39 cellular contexts compared by ENCODE assay signal in genomic region chr17:66989076-66989475, GRCh38. TPM values are rescaled to one million over a fixed set of nuclear protein-coding genes. Genes with fewer than 3 reads are reported as not detected.
"Had no signal": no experiment of that assay in that cellular context is flagged by ENCODE, and none has a peak within 500 bp of the region (broad histone marks: within the 10 kb centered on the region; RNA-seq: fewer than 3 reads in every experiment).

No MANE protein-coding gene starts in this region.

- H3K36me3 ChIP-seq: MG63 had no signal

- H3K4me3 ChIP-seq: MG63 had no signal

- H3K9me3 ChIP-seq: MG63 had no signal

- DNase-seq: Karpas-422, Kasumi-1, MG63, MM.1S, MV-4-11, NCI-H1048, NCI-H1092, NCI-H1092 treated with DMSO at 0.1 percent for 48 hours, NCI-H1105, NCI-H1105 treated with DMSO at 0.1 percent for 48 hours, NCI-H1417, NCI-H1417 treated with DMSO at 0.1 percent for 48 hours, NCI-H1436, NCI-H1436 treated with DMSO at 0.1 percent for 48 hours, NCI-H146, NCI-H1694, NCI-H1694 treated with DMSO at 0.1 percent for 48 hours, NCI-H187, NCI-H187 treated with DMSO at 0.1 percent for 48 hours, NCI-H1930, NCI-H2029, NCI-H2029 treated with DMSO at 0.1 percent for 48 hours, NCI-H2081, NCI-H2081 treated with DMSO at 0.1 percent for 48 hours, NCI-H2107, NCI-H2171, NCI-H2171 treated with DMSO at 0.1 percent for 48 hours, NCI-H2227 treated with DMSO at 0.1 percent for 48 hours, NCI-H226, NCI-H345, NCI-H446, NCI-H446 treated with DMSO at 0.1 percent for 48 hours, NCI-H510A, NCI-H510A treated with DMSO at 0.1 percent for 48 hours, NCI-H524 had no signal

RNA-seq across cellular contexts. Expression of gene CACNG4, which starts 24.6 kb away (rescaled TPM):
- total RNA-seq: LHCN-M2, MCF 10A had no signal

RNA-seq across cellular contexts. Expression of gene CACNG1, which starts 55.3 kb away (rescaled TPM):
- total RNA-seq: M059J, MCF 10A, NCI-H460 had no signal
